Comparison of ENCODE assay signal across 22 cellular contexts in the genomic region with DNA sequence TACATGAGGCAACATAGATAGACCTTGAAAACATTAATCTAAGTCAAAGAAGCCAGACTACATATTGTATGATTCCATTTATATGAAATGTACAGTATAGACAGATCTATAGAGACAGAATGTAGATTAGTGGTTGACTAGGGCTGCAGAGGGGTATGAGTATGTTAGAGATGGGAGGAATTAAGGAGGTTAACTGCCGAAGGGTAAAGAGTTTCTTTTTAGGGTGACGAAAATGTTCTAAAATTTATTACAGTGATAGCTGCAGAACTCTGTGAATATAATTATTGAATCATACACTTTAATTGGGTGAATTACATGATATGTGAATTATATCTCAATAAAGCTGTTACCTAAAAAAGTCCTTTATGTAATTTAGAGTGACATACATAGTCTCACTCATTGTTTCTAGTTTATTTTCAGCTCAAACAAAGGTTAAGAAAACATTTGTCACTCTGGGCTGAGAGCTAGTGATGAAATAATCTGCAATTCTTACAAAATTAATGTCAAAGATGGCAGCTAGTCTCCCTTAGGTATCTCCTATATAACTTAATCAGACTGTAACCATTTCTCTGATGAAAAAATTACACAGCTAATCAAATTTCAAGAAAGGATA.
DNase-seq lines count a peak whose midpoint lies in the region; ATAC-seq, FAIRE-seq and TF ChIP-seq lines count a peak whose summit lies in the region.
"Had no signal": no experiment of that assay in that cellular context is flagged by ENCODE, and none has a peak within 500 bp of the region (broad histone marks: within the 10 kb centered on the region; RNA-seq: fewer than 3 reads in every experiment).

No MANE protein-coding gene starts in this region.

- DNase-seq in AML-193 (lab: John Stamatoyannopoulos, UW) (peak; percentile 7 to 8), Karpas-422 (no peak), astrocyte (ENCODE audit: low read depth) (no peak), fibroblast of the conjunctiva (ENCODE audit: low read depth) (peak; percentile 63), NCI-H345 treated with DMSO at 0.1 percent for 48 hours (lab: John Stamatoyannopoulos, UW; ENCODE audit: unreplicated experiment) (no peak), activated gamma-delta T cell (lab: John Stamatoyannopoulos, UW) (no peak), NCI-H1048 (lab: John Stamatoyannopoulos, UW) (no peak)
- DNase-seq: activated CD4-positive, alpha-beta T cell treated with anti-CD3 and anti-CD28 coated beads for 4 hours; activated naive CD4-positive, alpha-beta T cell treated with anti-CD3 and anti-CD28 coated beads, Interleukin-2, amount 50 U/mL, for 16 hours; BE2C; brain microvascular endothelial cell; effector CD8-positive, alpha-beta T cell; GF-D8; NCI-H1436; NCI-H2227 treated with DMSO at 0.1 percent for 48 hours; stimulated activated CD4-positive, alpha-beta T cell treated with anti-CD3 and anti-CD28 coated beads, Interleukin-4, amount 100 ng/mL, for 24 hours; stimulated activated CD8-positive, alpha-beta memory T cell treated with anti-CD3 and anti-CD28 coated beads, Interleukin-4, amount 100 ng/mL, for 48 hours had no signal

- H3K9me3 ChIP-seq in Karpas-422 (ENCODE audit: low read length) (no peaks in the 10 kb centered on the region), astrocyte (ENCODE audit: insufficient read depth, low read depth, low read length) (no peaks in the 10 kb centered on the region)
- H3K9me3 ChIP-seq: BE2C, gastroesophageal sphincter, SJSA1 had no signal

- no peaks in the 10 kb centered on the region for H3K4me1 Mint-ChIP-seq in astrocyte (ENCODE audit: low read depth, unreplicated experiment)

- ATAC-seq in GM19035 (IDR thresholded peaks at IDR 0.05; ENCODE audit: unreplicated experiment) = no peak
- ATAC-seq: gastroesophageal sphincter had no signal

- H3K36me3 ChIP-seq in Karpas-422 (ENCODE audit: insufficient read depth, low read length) = peaks cover 23% of the 10 kb centered on the region; the same call in 1 of the 2 replicates
- H3K36me3 ChIP-seq in astrocyte (ENCODE audit: insufficient read depth, low read length) = no peaks in the 10 kb centered on the region
- H3K36me3 ChIP-seq: SJSA1 had no signal

- no peaks in the 10 kb centered on the region; the same call in 1 of the 2 replicates for H3K4me1 ChIP-seq in Karpas-422 (ENCODE audit: low read length)
- no peaks in the 10 kb centered on the region for H3K4me1 ChIP-seq in astrocyte (ENCODE audit: insufficient read depth, low read length)
- H3K4me1 ChIP-seq: gastroesophageal sphincter, parathyroid adenoma, SJSA1 had no signal

- H3K27ac ChIP-seq in Karpas-422 (ENCODE audit: low read length) (peak overlapping the region; percentile 28; the same call in 1 of the 2 replicates), astrocyte (ENCODE audit: low read depth, low read length) (no peak overlapping the region)
- H3K27ac ChIP-seq: brain microvascular endothelial cell, gastroesophageal sphincter, parathyroid adenoma, SJSA1, skin epidermis had no signal

- no peaks in the 10 kb centered on the region for H3K9me2 ChIP-seq in Karpas-422 (replicated peaks; ENCODE audit: insufficient read depth, low read length)

- H3K27me3 ChIP-seq in Karpas-422 (ENCODE audit: low read length) = no peaks in the 10 kb centered on the region
- no peaks in the 10 kb centered on the region for H3K27me3 ChIP-seq in astrocyte (ENCODE audit: insufficient read depth, low read length)
- H3K27me3 ChIP-seq: BE2C, brain microvascular endothelial cell, gastroesophageal sphincter, SJSA1 had no signal

- no peaks in the 10 kb centered on the region for H4K20me1 ChIP-seq in Karpas-422 (ENCODE audit: insufficient read depth, low read depth, low read length)
- H4K20me1 ChIP-seq in astrocyte (ENCODE audit: insufficient read depth, low read length) = no peaks in the 10 kb centered on the region

- peak overlapping the region; percentile 3 for H3K27ac Mint-ChIP-seq in astrocyte (ENCODE audit: unreplicated experiment)

- H3K36me3 Mint-ChIP-seq in astrocyte (ENCODE audit: low read depth, unreplicated experiment) = peaks cover 2% of the 10 kb centered on the region

- no peaks in the 10 kb centered on the region for H3K9me3 Mint-ChIP-seq in astrocyte (ENCODE audit: unreplicated experiment)

- H3K27me3 Mint-ChIP-seq in astrocyte (ENCODE audit: low read depth, unreplicated experiment) = no peaks in the 10 kb centered on the region

- H3K4me3 Mint-ChIP-seq in astrocyte (ENCODE audit: unreplicated experiment) = no peak overlapping the region

- FAIRE-seq in astrocyte (lab: Jason Lieb, UNC) = no peak

- H3K9ac ChIP-seq in Karpas-422 (ENCODE audit: low read length) (no peak overlapping the region), astrocyte (ENCODE audit: low read length) (no peak overlapping the region)
- H3K9ac ChIP-seq: parathyroid adenoma had no signal

- H2AFZ ChIP-seq in Karpas-422 (ENCODE audit: low read length) (no peak overlapping the region), astrocyte (ENCODE audit: low read depth, low read length) (no peak overlapping the region)
- H2AFZ ChIP-seq: parathyroid adenoma had no signal

- TF ChIP-seq CTCF in astrocyte (IDR thresholded peaks at IDR 0.05; ENCODE audit: insufficient read depth, low read depth, low read length) = no peak

- no peaks in the 10 kb centered on the region for H3K79me2 ChIP-seq in Karpas-422 (ENCODE audit: low read length)
- no peaks in the 10 kb centered on the region for H3K79me2 ChIP-seq in astrocyte (ENCODE audit: insufficient read depth, low read length)
- H3K79me2 ChIP-seq: parathyroid adenoma had no signal

- H3K4me2 ChIP-seq in Karpas-422 (ENCODE audit: low read depth, low read length, poor library complexity, severe bottlenecking) = no peak overlapping the region
- H3K4me2 ChIP-seq in astrocyte (ENCODE audit: low read length) = no peak overlapping the region

- H3K4me3 ChIP-seq in Karpas-422 (ENCODE audit: low read length) (no peak overlapping the region), astrocyte (ENCODE audit: insufficient read depth, low read depth, low read length) (no peak overlapping the region)
- H3K4me3 ChIP-seq: gastroesophageal sphincter, SJSA1, skin epidermis had no signal

Comparison
In these comparisons a context has a peak if more than half of its experiments do, and no peak if none do; other contexts are left out.
1. DNase-seq: peak in AML-193 (2 of 2) and fibroblast of the conjunctiva (single experiment); none in Karpas-422 (single experiment), astrocyte (single experiment), NCI-H345 treated with DMSO at 0.1 percent for 48 hours (single experiment), activated gamma-delta T cell (single experiment) and NCI-H1048 (single experiment).